ENCODE assay signal across 8 cellular contexts in the genomic region with DNA sequence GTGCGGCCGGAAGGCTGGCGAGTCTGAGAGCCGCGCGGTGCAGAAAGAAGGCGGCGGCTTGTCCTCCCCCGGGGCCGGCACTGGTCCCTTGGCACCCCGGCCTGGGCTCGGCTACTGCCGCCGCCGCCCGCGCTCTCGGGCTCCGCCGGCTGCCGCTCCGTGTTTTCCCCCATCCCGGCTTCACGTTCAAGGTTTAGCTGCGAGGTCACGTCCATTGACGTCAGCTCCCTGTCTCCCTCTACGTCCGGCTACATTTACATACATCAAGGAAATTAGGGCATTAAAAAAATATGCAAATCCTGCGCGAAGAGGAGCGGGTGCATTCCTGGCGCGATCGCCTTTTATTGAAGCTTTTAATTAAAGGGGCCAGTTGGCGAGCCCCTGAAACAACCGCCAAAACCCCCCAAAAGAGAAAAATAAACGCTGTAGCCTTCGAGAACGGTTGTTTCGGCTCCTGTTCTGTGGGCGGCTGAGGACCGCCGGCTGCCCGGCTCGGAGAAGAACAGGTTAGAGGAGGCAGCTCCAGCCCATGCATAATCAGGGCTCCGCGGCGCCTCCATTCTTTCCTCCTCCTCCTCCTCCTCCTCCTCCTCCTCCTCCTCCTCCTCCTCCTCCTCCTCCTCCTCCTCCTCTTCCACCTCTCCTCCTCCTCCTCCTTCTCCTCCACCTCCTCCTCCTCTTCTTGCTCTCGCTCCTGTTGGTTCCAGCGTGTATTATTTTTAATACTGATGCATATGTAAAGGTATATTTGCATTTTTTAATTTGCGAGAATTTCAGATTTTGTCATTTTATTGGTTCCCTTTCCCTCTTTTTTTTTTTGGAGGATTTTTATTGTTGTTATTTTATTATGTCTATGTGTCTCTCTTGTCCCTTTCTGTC.
DNase-seq lines count a peak whose midpoint lies in the region; ATAC-seq, FAIRE-seq and TF ChIP-seq lines count a peak whose summit lies in the region.

No MANE protein-coding gene starts in this region.

- H3K9me3 ChIP-seq in Karpas-422 (ENCODE audit: low read length) (no peaks in the 10 kb centered on the region), H1 (ENCODE audit: insufficient read depth in 2 of 2, low read depth in 1 of 2, low read length in 1 of 2) (no peaks in the 10 kb centered on the region), mucosa of stomach (ENCODE audit: control insufficient read depth, low read length) (no peaks in the 10 kb centered on the region)

- H4K20me1 ChIP-seq in Karpas-422 (ENCODE audit: insufficient read depth, low read depth, low read length) (peaks cover 4% of the 10 kb centered on the region; the same call in 1 of the 2 replicates), H1 (replicated peaks in 1 of 2; ENCODE audit: control insufficient read depth in 1 of 2, insufficient read depth in 2 of 2, low read length in 2 of 2) (peaks cover 2 to 14% of the 10 kb centered on the region in 2 experiments)

- no peaks in the 10 kb centered on the region for H3K79me1 ChIP-seq in H1 (ENCODE audit: low read depth, low read length)

- H3K9ac ChIP-seq in Karpas-422 (ENCODE audit: low read length) (peak overlapping the region; percentile 83), H1 (replicated peaks in 1 of 4; ENCODE audit: extremely low read depth in 1 of 4, low read depth in 3 of 4, low read length in 3 of 4) (no peak overlapping the region), mucosa of stomach (ENCODE audit: low read length) (no peak overlapping the region)

- no peak overlapping the region for H4K91ac ChIP-seq in H1 (replicated peaks; ENCODE audit: insufficient read length, low read length)

- no peak overlapping the region for H3K14ac ChIP-seq in H1 (ENCODE audit: insufficient read length)

- peaks cover 21% of the 10 kb centered on the region for H3K23me2 ChIP-seq in H1 (ENCODE audit: low read depth, low read length)

- H3K4me1 ChIP-seq in Karpas-422 (ENCODE audit: low read length) = peaks cover 57% of the 10 kb centered on the region
- H3K4me1 ChIP-seq in H1 (replicated peaks in 1 of 4; ENCODE audit: control insufficient read depth in 3 of 4, insufficient read depth in 4 of 4, low read length in 3 of 4) = peaks cover 10 to 41% (median 19%) of the 10 kb centered on the region in 4 experiments
- peaks cover 16% of the 10 kb centered on the region for H3K4me1 ChIP-seq in mucosa of stomach (ENCODE audit: control insufficient read depth, insufficient read depth, low read length)

- peak; percentile 94 for DNase-seq in Daoy (ENCODE audit: low read depth)
- DNase-seq in Karpas-422 = peak; percentile 97
- DNase-seq in SK-MEL-5 (ENCODE audit: low read depth, low spot score) = peak; percentile 93
- DNase-seq in H1 (ENCODE audit: low read depth in 1 of 2, low spot score in 2 of 2) = peak in 1 of 2 experiments; percentile 82
- no peak for DNase-seq in T1000 (lab: John Stamatoyannopoulos, UW)
- DNase-seq in NK-92 (lab: John Stamatoyannopoulos, UW; ENCODE audit: unreplicated experiment) = no peak

- H2AFZ ChIP-seq in Karpas-422 (ENCODE audit: low read length) (no peak overlapping the region; the same call in 1 of the 2 replicates), H1 (ENCODE audit: low read length) (0 out of 2 replicates have a peak overlapping the region, but pooled peaks have one; percentile 10)

- no peak overlapping the region for H4K5ac ChIP-seq in H1 (ENCODE audit: insufficient read length, low read depth, low read length)

- H3K27ac ChIP-seq in Karpas-422 (ENCODE audit: low read length) = peak overlapping the region; percentile 96
- H3K27ac ChIP-seq in H1 (ENCODE audit: low read depth, low read length) = no peak overlapping the region

- no peak overlapping the region for H2AK5ac ChIP-seq in H1 (ENCODE audit: low read depth, low read length)

- H3K79me2 ChIP-seq in Karpas-422 (ENCODE audit: low read length) (no peaks in the 10 kb centered on the region), H1 (ENCODE audit: control insufficient read depth in 1 of 2, insufficient read depth in 2 of 2, low read length in 2 of 2) (no peaks in the 10 kb centered on the region)

- peak; percentile 37 for ATAC-seq in GM21529 (IDR thresholded peaks at IDR 0.05; ENCODE audit: unreplicated experiment)

- no peak overlapping the region; the same call in 1 of the 2 replicates for H4K8ac ChIP-seq in H1 (ENCODE audit: extremely low read depth, insufficient read depth, low read length)

- H2BK20ac ChIP-seq in H1 (ENCODE audit: low read length) = no peak overlapping the region

- H2BK120ac ChIP-seq in H1 (replicated peaks; ENCODE audit: low read depth, low read length) = no peak overlapping the region

- no peak overlapping the region for H3K4ac ChIP-seq in H1 (replicated peaks; ENCODE audit: insufficient read length, low read depth, low read length)

- CTCF ChIA-PET in H1 (lab: Charles Lee; ENCODE audit: partially characterized antibody) = interaction anchor here (0.6 to 3.3 kb wide), 9 partner anchors 9 to 539 kb away, joined by 3 to 22 read pairs (median 4); no protein-coding TSS in a partner anchor

- TF ChIP-seq RAD21 in H1 (IDR thresholded peaks at IDR 0.05 in 1 of 2, conservative IDR thresholded peaks at IDR 0.05 in 1 of 2; ENCODE audit: low read depth in 2 of 2, low read length in 2 of 2) = peak in 1 of 2 experiments; percentile 10; a peak in 1 of 4 replicates

- TF ChIP-seq EP300 in H1 (IDR thresholded peaks at IDR 0.05; ENCODE audit: borderline replicate concordance in 1 of 2, low read depth in 2 of 2, low read length in 2 of 2) = peak in 1 of 2 experiments; percentile 58; a peak in 1 of 3 replicates

- no peak for TF ChIP-seq CTCF in H1 (IDR thresholded peaks at IDR 0.05; ENCODE audit: control extremely low read depth in 1 of 3, insufficient read depth in 1 of 3, low read depth in 1 of 3, low read length in 3 of 3)

- H3K36me3 ChIP-seq in Karpas-422 (ENCODE audit: insufficient read depth, low read length) (no peaks in the 10 kb centered on the region), H1 (ENCODE audit: control insufficient read depth in 2 of 4, insufficient read depth in 4 of 4, low read length in 3 of 4) (no peaks in the 10 kb centered on the region), mucosa of stomach (ENCODE audit: control insufficient read depth, insufficient read depth, low read length) (no peaks in the 10 kb centered on the region)

- H3K4me2 ChIP-seq in Karpas-422 (ENCODE audit: low read depth, low read length, poor library complexity, severe bottlenecking) (peak overlapping the region; percentile 97), H1 (ENCODE audit: insufficient read depth in 1 of 2, low read depth in 2 of 2, low read length in 2 of 2) (peak overlapping the region; percentile 98 to 99)

- FAIRE-seq in H1 (lab: Jason Lieb, UNC) = peak; percentile 74

- H2BK12ac ChIP-seq in H1 (ENCODE audit: low read depth, low read length) = no peak overlapping the region; the same call in 1 of the 2 replicates

- TF ChIP-seq POLR2A in H1 (IDR thresholded peaks at IDR 0.05; ENCODE audit: control extremely low read depth in 1 of 2, low read depth in 2 of 2, low read length in 2 of 2) = no peak

- H3K23ac ChIP-seq in H1 (ENCODE audit: insufficient read length) = no peak overlapping the region

- H3K27me3 ChIP-seq in Karpas-422 (ENCODE audit: low read length) (no peaks in the 10 kb centered on the region), H1 (replicated peaks in 1 of 4; ENCODE audit: control insufficient read depth in 3 of 4, extremely low read depth in 1 of 4, insufficient read depth in 3 of 4, low read length in 3 of 4) (peaks cover 43 to 90% (median 74%) of the 10 kb centered on the region in 4 experiments), mucosa of stomach (ENCODE audit: control insufficient read depth, insufficient read depth, low read length) (peaks cover 97% of the 10 kb centered on the region)

- in situ Hi-C loops in SK-MEL-5 (cut with HindIII; ENCODE audit: low pct_unique_long_range_greater_than_20kb, low sequenced_read_pairs) = loop anchor here (25.0 kb wide), 1 partner anchor 389 kb away; no protein-coding TSS in a partner anchor

- POLR2A ChIA-PET in H1 (lab: Charles Lee; ENCODE audit: partially characterized antibody) = interaction anchor here (0.7 to 2.6 kb wide), 6 partner anchors 9 to 419 kb away, joined by 3 to 25 read pairs (median 4); no protein-coding TSS in a partner anchor

- no peak overlapping the region for H2BK15ac ChIP-seq in H1 (ENCODE audit: low read length)

- WGBS in H1 (ENCODE audit: extremely low coverage in 1 of 2, insufficient coverage in 1 of 2, insufficient read length in 1 of 2, insufficient replicate concordance in 2 of 2, low coverage in 1 of 2, low lambda C conversion rate in 2 of 2, missing lambda C conversion rate in 1 of 2), 2 experiments = 2% methylated on average over 49 of the region's 52 CpGs; no CpG with 5 or more reads in 1 of the 2 experiments

- H3K4me3 ChIP-seq in Karpas-422 (ENCODE audit: low read length) (peak overlapping the region; percentile 80), H1 (ENCODE audit: extremely low read depth in 1 of 4, insufficient read depth in 2 of 4, low read depth in 3 of 4, low read length in 4 of 4) (peak overlapping the region; percentile 37 to 64 (median 50); a peak in 7 of 8 replicates), mucosa of stomach (ENCODE audit: low read length) (peak overlapping the region; percentile 45)

- H2BK5ac ChIP-seq in H1 (ENCODE audit: low read depth, low read length) = no peak overlapping the region

- no peak overlapping the region for H3K56ac ChIP-seq in H1 (replicated peaks; ENCODE audit: insufficient read length, low read depth, low read length)

- H3K9me2 ChIP-seq in Karpas-422 (replicated peaks; ENCODE audit: insufficient read depth, low read length) = no peaks in the 10 kb centered on the region

- H3K18ac ChIP-seq in H1 (ENCODE audit: extremely low read depth, low read length) = no peak overlapping the region

TF ChIP-seq in H1, 55 proteins besides CTCF, POLR2A, EP300 and RAD21 (continues in another document):
- TF ChIP-seq NANOG (IDR thresholded peaks at IDR 0.05; ENCODE audit: insufficient read depth, low read depth, low read length, poor library complexity, severe bottlenecking) = no peak
- TF ChIP-seq CREB1 (IDR thresholded peaks at IDR 0.05) = peak; percentile 92
- TF ChIP-seq KDM4A (IDR thresholded peaks at IDR 0.05; ENCODE audit: low read depth, low read length, severe bottlenecking) = no peak
- no peak for TF ChIP-seq SP2 (IDR thresholded peaks at IDR 0.05; ENCODE audit: low read length)
- no peak for TF ChIP-seq TAF1 (IDR thresholded peaks at IDR 0.05; ENCODE audit: low read depth, low read length)
- TF ChIP-seq GABPA (IDR thresholded peaks at IDR 0.05; ENCODE audit: borderline replicate concordance, insufficient read depth, low read length) = peak; percentile 51; the same call in 1 of the 2 replicates
- TF ChIP-seq POU5F1 (IDR thresholded peaks at IDR 0.05; ENCODE audit: low read depth, low read length) = peak; percentile 58; the same call in 1 of the 2 replicates
- no peak for TF ChIP-seq SP4 (IDR thresholded peaks at IDR 0.05; ENCODE audit: low read length)
- TF ChIP-seq CHD2 (IDR thresholded peaks at IDR 0.05; ENCODE audit: low read length) = no peak
- TF ChIP-seq KDM1A (IDR thresholded peaks at IDR 0.05; ENCODE audit: borderline replicate concordance, low read length) = no peak
- TF ChIP-seq SRF (IDR thresholded peaks at IDR 0.05; ENCODE audit: low read depth, low read length) = no peak
- no peak for TF ChIP-seq KDM5A (IDR thresholded peaks at IDR 0.05; ENCODE audit: low read length)

Comparison
In these comparisons a context has a peak if more than half of its experiments do, and no peak if none do; other contexts are left out.
1. DNase-seq: peak in Daoy (single experiment), Karpas-422 (single experiment) and SK-MEL-5 (single experiment); none in T1000 (single experiment) and NK-92 (single experiment).
2. Peak in every context shown above with its lines, with median percentiles within 50 percentile points of each other: H3K4me3 ChIP-seq.